Comparison of ENCODE assay signal across 20 cellular contexts in the genomic region with DNA sequence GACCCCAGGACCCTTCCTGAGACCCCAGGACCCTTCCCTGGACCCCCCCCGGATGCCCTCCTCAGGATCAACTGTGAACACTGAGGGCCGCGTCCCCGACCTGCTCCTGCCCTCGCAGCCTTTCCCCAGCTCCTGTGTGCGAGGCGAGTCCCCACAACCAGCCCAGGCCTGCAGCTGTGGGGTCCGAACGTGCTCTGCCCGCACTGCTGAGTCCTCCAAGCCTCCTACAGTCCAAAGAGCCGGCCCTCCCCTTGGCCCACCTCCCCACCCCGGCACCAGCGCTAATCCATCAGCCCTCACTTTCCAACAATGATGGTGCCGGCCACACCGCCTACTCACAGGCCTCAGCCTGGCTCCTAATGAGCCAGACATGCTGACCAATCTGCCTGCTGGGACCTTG.
"Had no signal": no experiment of that assay in that cellular context is flagged by ENCODE, and none has a peak within 500 bp of the region (broad histone marks: within the 10 kb centered on the region; RNA-seq: fewer than 3 reads in every experiment).

No MANE protein-coding gene starts in this region.

- H3K4me3 Mint-ChIP-seq: activated CD8-positive, alpha-beta memory T cell treated with anti-CD3 and anti-CD28 coated beads, Interleukin-2, amount 10 ng/mL, durations not matched to agents 7 days and 5 days; activated T-cell treated with anti-CD3 and anti-CD28 coated beads, Interleukin-2, amount 50 U/mL, for 4 hours; immature natural killer cell; nephron; T-helper 2 cell treated with Interferon-gamma antibody and Interleukin-4, amounts not matched to agents 5 μg/mL and 100 μg/mL, for 36 hours had no signal

- ATAC-seq: activated CD4-positive, CD25-positive, alpha-beta regulatory T cell treated with anti-CD3 and anti-CD28 coated beads, Interleukin-2, amount 50 U/mL, for 24 hours; activated CD8-positive, alpha-beta memory T cell treated with anti-CD3 and anti-CD28 coated beads, Interleukin-2, amount 10 ng/mL, durations not matched to agents 7 days and 5 days; activated T-cell treated with anti-CD3 and anti-CD28 coated beads, Interleukin-2, amount 50 U/mL, for 4 hours; heart left ventricle had no signal

- H3K27ac Mint-ChIP-seq: activated CD8-positive, alpha-beta memory T cell treated with anti-CD3 and anti-CD28 coated beads, Interleukin-2, amount 10 ng/mL, durations not matched to agents 7 days and 5 days; nephron; progenitor cell of endocrine pancreas; T-helper 2 cell treated with Interferon-gamma antibody and Interleukin-4, amounts not matched to agents 5 μg/mL and 100 μg/mL, for 36 hours had no signal

- H3K4me1 Mint-ChIP-seq: activated CD8-positive, alpha-beta memory T cell treated with anti-CD3 and anti-CD28 coated beads, Interleukin-2, amount 10 ng/mL, durations not matched to agents 7 days and 5 days; immature natural killer cell; nephron had no signal

- H3K9me3 ChIP-seq: heart left ventricle, stomach, testis had no signal

- H3K9me3 Mint-ChIP-seq: activated T-cell treated with anti-CD3 and anti-CD28 coated beads, Interleukin-2, amount 50 U/mL, for 4 hours; immature natural killer cell; nephron; T-helper 2 cell treated with Interferon-gamma antibody and Interleukin-4, amounts not matched to agents 5 μg/mL and 100 μg/mL, for 36 hours had no signal

- H3K27me3 Mint-ChIP-seq: activated CD8-positive, alpha-beta memory T cell treated with anti-CD3 and anti-CD28 coated beads, Interleukin-2, amount 10 ng/mL, durations not matched to agents 7 days and 5 days; progenitor cell of endocrine pancreas had no signal

- DNase-seq: activated CD4-positive, alpha-beta T cell treated with anti-CD3 and anti-CD28 coated beads, Interleukin-2, amount 50 U/mL, for 1 hour; activated CD8-positive, alpha-beta memory T cell treated with anti-CD3 and anti-CD28 coated beads, Interleukin-2, amount 10 ng/mL, durations not matched to agents 7 days and 5 days; activated effector memory CD4-positive, alpha-beta T cell treated with Interleukin-2 at 50 U/mL for 16 hours; activated naive CD4-positive, alpha-beta T cell treated with anti-CD3 and anti-CD28 coated beads, Interleukin-2, amount 50 U/mL, for 16 hours; activated T-cell treated with anti-CD3 and anti-CD28 coated beads, Interleukin-2, amount 50 U/mL, for 4 hours; amygdala; brain microvascular endothelial cell; effector memory CD4-positive, alpha-beta T cell; heart left ventricle; immature natural killer cell; mesendoderm; small intestine; stimulated activated CD4-positive, alpha-beta T cell treated with anti-CD3 and anti-CD28 coated beads, Interleukin-4, amount 100 ng/mL, for 24 hours; stomach; SW 1271; testis had no signal
